ENCODE assay signal across 8 cellular contexts in the genomic region with DNA sequence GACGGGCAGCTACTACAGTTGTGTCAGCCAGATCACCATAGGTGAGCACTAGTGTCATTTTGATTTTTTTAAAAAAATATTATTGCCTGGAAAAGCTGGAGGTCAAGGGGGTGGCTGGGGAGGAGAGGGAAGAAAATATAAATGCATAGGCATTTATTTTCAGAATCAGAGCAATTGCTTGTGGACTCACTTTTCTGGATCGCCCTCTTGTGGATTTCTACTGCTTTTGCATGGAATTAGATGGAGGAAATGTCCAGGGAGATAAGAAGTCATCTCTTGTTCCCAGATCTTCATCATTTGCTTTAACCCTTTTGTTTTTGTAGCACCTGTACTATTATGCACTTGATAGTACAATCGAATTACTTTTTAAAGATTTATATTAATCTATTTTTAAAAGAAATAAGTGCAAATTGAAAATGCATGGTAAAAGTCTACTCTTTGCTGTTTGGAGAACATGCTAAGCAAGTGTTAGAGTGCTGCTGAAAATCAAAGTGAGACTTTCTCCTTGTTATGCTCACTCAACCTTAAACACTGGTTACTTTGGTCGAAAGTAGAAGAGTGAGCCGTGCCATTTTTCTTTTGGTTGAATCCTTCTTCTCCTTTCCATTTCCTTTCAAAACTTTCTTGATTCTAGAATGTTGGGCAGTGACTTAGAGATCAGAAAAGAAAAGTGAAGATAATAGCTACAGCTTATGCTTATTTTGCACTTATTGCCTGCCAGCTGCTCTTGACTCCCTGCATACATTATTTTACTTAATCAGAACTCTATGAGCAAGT.
DNase-seq lines count a peak whose midpoint lies in the region; ATAC-seq and TF ChIP-seq lines count a peak whose summit lies in the region.

No MANE protein-coding gene starts in this region.

- no peaks in the 10 kb centered on the region for H3K27me3 ChIP-seq in liver (ENCODE audit: control insufficient read depth in 4 of 4, insufficient read depth in 4 of 4, low read length in 3 of 4)
- H3K27me3 ChIP-seq in effector memory CD4-positive, alpha-beta T cell (replicated peaks; ENCODE audit: control insufficient read depth, insufficient read depth, low read length, poor library complexity, severe bottlenecking): no peaks in the 10 kb centered on the region

- peak; percentile 54 for TF ChIP-seq CTCF in liver (IDR thresholded peaks at IDR 0.05; ENCODE audit: low read depth, low read length, missing input control)

- no peak overlapping the region for H3K27ac ChIP-seq in liver (ENCODE audit: low read depth in 1 of 2, low read length in 2 of 2)
- H3K27ac ChIP-seq in effector memory CD4-positive, alpha-beta T cell (ENCODE audit: insufficient read depth, low read length, poor library complexity, severe bottlenecking): no peak overlapping the region

- H3K4me1 ChIP-seq in liver (ENCODE audit: control insufficient read depth in 4 of 4, insufficient read depth in 4 of 4, low read length in 3 of 4): no peaks in the 10 kb centered on the region
- H3K4me1 ChIP-seq in effector memory CD4-positive, alpha-beta T cell (ENCODE audit: control insufficient read depth, insufficient read depth, low read length, poor library complexity, severe bottlenecking): no peaks in the 10 kb centered on the region

- H3K4me3 ChIP-seq in liver (ENCODE audit: low read depth in 1 of 3, low read length in 3 of 3): no peak overlapping the region
- H3K4me3 ChIP-seq in effector memory CD4-positive, alpha-beta T cell (ENCODE audit: insufficient read depth, low read depth, low read length, poor library complexity, severe bottlenecking): no peak overlapping the region

- WGBS in liver: 39% methylated on average over 5 of the region's 5 CpGs

- no peak overlapping the region for H3K9ac ChIP-seq in liver (ENCODE audit: low read depth in 1 of 2, low read length in 2 of 2)

- no peaks in the 10 kb centered on the region for H3K36me3 ChIP-seq in liver (ENCODE audit: control insufficient read depth in 4 of 4, insufficient read depth in 3 of 4, low read depth in 1 of 4, low read length in 3 of 4)
- H3K36me3 ChIP-seq in effector memory CD4-positive, alpha-beta T cell (ENCODE audit: control insufficient read depth, insufficient read depth, low read length): no peaks in the 10 kb centered on the region

- ATAC-seq in GM21786 (IDR thresholded peaks at IDR 0.05; ENCODE audit: unreplicated experiment): peak; percentile 88
- no peak for ATAC-seq in GM19397 (IDR thresholded peaks at IDR 0.05; ENCODE audit: unreplicated experiment)

- TF ChIP-seq RAD21 in liver (IDR thresholded peaks at IDR 0.05): peak; percentile 70 to 81

- DNase-seq in EH (ENCODE audit: low read depth): peak; percentile 61
- peak; percentile 58 for DNase-seq in NCI-H1105 (lab: John Stamatoyannopoulos, UW)
- DNase-seq in amniotic epithelial cell (ENCODE audit: low read depth): peak; percentile 40
- DNase-seq in effector memory CD4-positive, alpha-beta T cell: no peak
- DNase-seq in Kasumi-1 (lab: John Stamatoyannopoulos, UW): no peak

- no peaks in the 10 kb centered on the region for H3K9me3 ChIP-seq in liver (ENCODE audit: control insufficient read depth in 4 of 4, low read length in 3 of 4)
- no peaks in the 10 kb centered on the region for H3K9me3 ChIP-seq in effector memory CD4-positive, alpha-beta T cell (ENCODE audit: control insufficient read depth, low read length)

TF ChIP-seq in liver, 16 proteins besides CTCF, POLR2A, EP300 and RAD21:
- TF ChIP-seq HNF4G (IDR thresholded peaks at IDR 0.05): no peak
- no peak for TF ChIP-seq JUND (IDR thresholded peaks at IDR 0.05)
- TF ChIP-seq, protein P1, sequence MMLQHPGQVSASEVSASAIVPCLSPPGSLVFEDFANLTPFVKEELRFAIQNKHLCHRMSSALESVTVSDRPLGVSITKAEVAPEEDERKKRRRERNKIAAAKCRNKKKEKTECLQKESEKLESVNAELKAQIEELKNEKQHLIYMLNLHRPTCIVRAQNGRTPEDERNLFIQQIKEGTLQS (IDR thresholded peaks at IDR 0.05): no peak
- TF ChIP-seq FOXA1 (IDR thresholded peaks at IDR 0.05): no peak
- TF ChIP-seq, protein P2, sequence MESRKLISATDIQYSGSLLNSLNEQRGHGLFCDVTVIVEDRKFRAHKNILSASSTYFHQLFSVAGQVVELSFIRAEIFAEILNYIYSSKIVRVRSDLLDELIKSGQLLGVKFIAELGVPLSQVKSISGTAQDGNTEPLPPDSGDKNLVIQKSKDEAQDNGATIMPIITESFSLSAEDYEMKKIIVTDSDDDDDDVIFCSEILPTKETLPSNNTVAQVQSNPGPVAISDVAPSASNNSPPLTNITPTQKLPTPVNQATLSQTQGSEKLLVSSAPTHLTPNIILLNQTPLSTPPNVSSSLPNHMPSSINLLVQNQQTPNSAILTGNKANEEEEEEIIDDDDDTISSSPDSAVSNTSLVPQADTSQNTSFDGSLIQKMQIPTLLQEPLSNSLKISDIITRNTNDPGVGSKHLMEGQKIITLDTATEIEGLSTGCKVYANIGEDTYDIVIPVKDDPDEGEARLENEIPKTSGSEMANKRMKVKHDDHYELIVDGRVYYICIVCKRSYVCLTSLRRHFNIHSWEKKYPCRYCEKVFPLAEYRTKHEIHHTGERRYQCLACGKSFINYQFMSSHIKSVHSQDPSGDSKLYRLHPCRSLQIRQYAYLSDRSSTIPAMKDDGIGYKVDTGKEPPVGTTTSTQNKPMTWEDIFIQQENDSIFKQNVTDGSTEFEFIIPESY (IDR thresholded peaks at IDR 0.05): no peak
- TF ChIP-seq, protein P3, sequence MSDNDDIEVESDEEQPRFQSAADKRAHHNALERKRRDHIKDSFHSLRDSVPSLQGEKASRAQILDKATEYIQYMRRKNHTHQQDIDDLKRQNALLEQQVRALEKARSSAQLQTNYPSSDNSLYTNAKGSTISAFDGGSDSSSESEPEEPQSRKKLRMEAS (IDR thresholded peaks at IDR 0.05): no peak
- TF ChIP-seq NR2F2 (IDR thresholded peaks at IDR 0.05): no peak
- no peak for TF ChIP-seq HNF4A (conservative IDR thresholded peaks at IDR 0.05)
- TF ChIP-seq RXRA (IDR thresholded peaks at IDR 0.05): no peak
- TF ChIP-seq EGR1 (IDR thresholded peaks at IDR 0.05; ENCODE audit: low read depth in 2 of 2): no peak
- TF ChIP-seq, protein P4, sequence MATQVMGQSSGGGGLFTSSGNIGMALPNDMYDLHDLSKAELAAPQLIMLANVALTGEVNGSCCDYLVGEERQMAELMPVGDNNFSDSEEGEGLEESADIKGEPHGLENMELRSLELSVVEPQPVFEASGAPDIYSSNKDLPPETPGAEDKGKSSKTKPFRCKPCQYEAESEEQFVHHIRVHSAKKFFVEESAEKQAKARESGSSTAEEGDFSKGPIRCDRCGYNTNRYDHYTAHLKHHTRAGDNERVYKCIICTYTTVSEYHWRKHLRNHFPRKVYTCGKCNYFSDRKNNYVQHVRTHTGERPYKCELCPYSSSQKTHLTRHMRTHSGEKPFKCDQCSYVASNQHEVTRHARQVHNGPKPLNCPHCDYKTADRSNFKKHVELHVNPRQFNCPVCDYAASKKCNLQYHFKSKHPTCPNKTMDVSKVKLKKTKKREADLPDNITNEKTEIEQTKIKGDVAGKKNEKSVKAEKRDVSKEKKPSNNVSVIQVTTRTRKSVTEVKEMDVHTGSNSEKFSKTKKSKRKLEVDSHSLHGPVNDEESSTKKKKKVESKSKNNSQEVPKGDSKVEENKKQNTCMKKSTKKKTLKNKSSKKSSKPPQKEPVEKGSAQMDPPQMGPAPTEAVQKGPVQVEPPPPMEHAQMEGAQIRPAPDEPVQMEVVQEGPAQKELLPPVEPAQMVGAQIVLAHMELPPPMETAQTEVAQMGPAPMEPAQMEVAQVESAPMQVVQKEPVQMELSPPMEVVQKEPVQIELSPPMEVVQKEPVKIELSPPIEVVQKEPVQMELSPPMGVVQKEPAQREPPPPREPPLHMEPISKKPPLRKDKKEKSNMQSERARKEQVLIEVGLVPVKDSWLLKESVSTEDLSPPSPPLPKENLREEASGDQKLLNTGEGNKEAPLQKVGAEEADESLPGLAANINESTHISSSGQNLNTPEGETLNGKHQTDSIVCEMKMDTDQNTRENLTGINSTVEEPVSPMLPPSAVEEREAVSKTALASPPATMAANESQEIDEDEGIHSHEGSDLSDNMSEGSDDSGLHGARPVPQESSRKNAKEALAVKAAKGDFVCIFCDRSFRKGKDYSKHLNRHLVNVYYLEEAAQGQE (IDR thresholded peaks at IDR 0.05): no peak
- no peak for TF ChIP-seq SP1 (IDR thresholded peaks at IDR 0.05)
- no peak for TF ChIP-seq GABPA (IDR thresholded peaks at IDR 0.05 in 1 of 2, conservative IDR thresholded peaks at IDR 0.05 in 1 of 2)
- TF ChIP-seq TAF1 (conservative IDR thresholded peaks at IDR 0.05): no peak
- no peak for TF ChIP-seq FOXA2 (IDR thresholded peaks at IDR 0.05)
- no peak for TF ChIP-seq YY1 (IDR thresholded peaks at IDR 0.05)

Comparison
In these comparisons a context has a peak if more than half of its experiments do, and no peak if none do; other contexts are left out.
1. DNase-seq: peak in EH (single experiment), NCI-H1105 (single experiment) and amniotic epithelial cell (single experiment); none in effector memory CD4-positive, alpha-beta T cell (0 of 3) and Kasumi-1 (0 of 2).